ENCODE assay signal across 10 cellular contexts in the genomic region with DNA sequence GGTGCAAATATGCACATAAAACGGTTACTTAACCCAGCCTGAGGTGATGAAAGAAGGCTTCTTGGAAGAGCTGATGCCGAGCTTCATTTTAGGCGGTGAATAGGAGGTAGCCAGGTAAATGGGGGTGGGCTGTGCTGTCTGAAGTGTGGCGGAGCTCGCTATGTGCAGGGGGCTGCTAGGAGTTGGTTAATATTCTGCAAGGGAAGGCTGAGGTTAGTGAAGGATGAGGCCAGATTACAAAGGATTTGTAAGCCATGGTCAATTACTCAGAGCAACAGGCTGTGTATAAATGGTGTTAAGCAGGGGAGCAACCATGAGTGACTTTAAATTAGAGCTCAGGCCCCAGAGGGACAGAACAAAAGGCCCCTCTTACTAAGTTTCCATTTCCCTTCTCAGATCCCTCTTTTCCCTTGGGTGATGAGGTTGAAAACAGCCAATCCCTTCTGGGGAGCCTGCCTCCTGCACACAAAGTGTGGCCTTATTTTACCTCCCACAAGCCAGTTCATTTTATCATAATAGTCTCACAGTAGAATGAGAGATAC. TPM values are rescaled to one million over a fixed set of nuclear protein-coding genes. Genes with fewer than 3 reads are reported as not detected.
"Had no signal": no experiment of that assay in that cellular context is flagged by ENCODE, and none has a peak within 500 bp of the region (broad histone marks: within the 10 kb centered on the region; RNA-seq: fewer than 3 reads in every experiment).

No MANE protein-coding gene starts in this region.

- DNase-seq: spleen, upper lobe of right lung had no signal

- H3K4me3 ChIP-seq: heart right ventricle, left ventricle myocardium inferior, spleen, testis, upper lobe of right lung had no signal

- H3K27ac ChIP-seq: left ventricle myocardium inferior, parathyroid adenoma, spleen, testis, upper lobe of right lung had no signal

- H3K9me3 ChIP-seq: heart right ventricle, left ventricle myocardium inferior, spleen, testis, upper lobe of right lung had no signal

- H3K79me2 ChIP-seq: parathyroid adenoma had no signal

- H3K9ac ChIP-seq: parathyroid adenoma had no signal

- ATAC-seq: heart right ventricle, right cardiac atrium had no signal

- H3K36me3 ChIP-seq: heart right ventricle, left ventricle myocardium inferior, spleen, upper lobe of right lung had no signal

- FAIRE-seq: bronchial epithelial cell had no signal

- H3K27me3 ChIP-seq: testis had no signal

- H2AFZ ChIP-seq: parathyroid adenoma had no signal

RNA-seq across cellular contexts. Expression of gene C1QTNF5, which starts 16.5 kb away (rescaled TPM):
- total RNA-seq: activated naive CD8-positive, alpha-beta T cell treated with anti-CD3 and anti-CD28 coated beads, Interleukin-2, amount 10 ng/mL, durations not matched to agents 7 days and 5 days; T-helper 2 cell treated with Interferon-gamma antibody and Interleukin-4, amounts not matched to agents 100 ng/mL and 5 ng/mL, for 36 hours had no signal

RNA-seq across cellular contexts. Expression of gene MFRP, which starts 22.3 kb away (rescaled TPM):
- total RNA-seq: activated naive CD8-positive, alpha-beta T cell treated with anti-CD3 and anti-CD28 coated beads, Interleukin-2, amount 10 ng/mL, durations not matched to agents 7 days and 5 days; bronchial epithelial cell; heart right ventricle; left ventricle myocardium inferior; T-helper 2 cell treated with Interferon-gamma antibody and Interleukin-4, amounts not matched to agents 100 ng/mL and 5 ng/mL, for 36 hours; testis; upper lobe of right lung had no signal
